11 cellular contexts compared by ENCODE assay signal in genomic region chr20:57400262-57400701, GRCh38. TPM values are rescaled to one million over a fixed set of nuclear protein-coding genes. Genes with fewer than 3 reads are reported as not detected.
A peak's percentile ranks its signal among the peaks of the same experiment; 100 is the strongest.
DNase-seq lines count a peak whose midpoint lies in the region; ATAC-seq and TF ChIP-seq lines count a peak whose summit lies in the region.
"Had no signal": no experiment of that assay in that cellular context is flagged by ENCODE, and none has a peak within 500 bp of the region (broad histone marks: within the 10 kb centered on the region; RNA-seq: fewer than 3 reads in every experiment).

No MANE protein-coding gene starts in this region.

- H3K9ac ChIP-seq in Karpas-422 (ENCODE audit: low read length): peak overlapping the region; percentile 99

- peaks cover 15% of the 10 kb centered on the region for H3K79me2 ChIP-seq in Karpas-422 (ENCODE audit: low read length)

- peak overlapping the region; percentile 95 for H3K4me2 ChIP-seq in Karpas-422 (ENCODE audit: low read depth, low read length, poor library complexity, severe bottlenecking)

- DNase-seq in G401 (ENCODE audit: low spot score) (peak; percentile 31), Karpas-422 (peak; percentile 90), psoas muscle (peak; percentile 14 to 58), foreskin fibroblast (no peak)
- no peak for DNase-seq in effector memory CD4-positive, alpha-beta T cell
- DNase-seq in stimulated activated CD4-positive, alpha-beta T cell treated with anti-CD3 and anti-CD28 coated beads, Interleukin-1b, Interleukin-23, amount 100 ng/mL, for 48 hours: no peak
- DNase-seq: MG63, T-helper 9 cell had no signal

- TF ChIP-seq CTCF in psoas muscle (IDR thresholded peaks at IDR 0.05) (no peak), foreskin fibroblast (IDR thresholded peaks at IDR 0.05; ENCODE audit: low read depth, low read length) (no peak)

- H3K9me3 ChIP-seq in Karpas-422 (ENCODE audit: low read length) (no peaks in the 10 kb centered on the region), psoas muscle (no peaks in the 10 kb centered on the region)
- H3K9me3 ChIP-seq in effector memory CD4-positive, alpha-beta T cell (ENCODE audit: control insufficient read depth, low read length): no peaks in the 10 kb centered on the region
- H3K9me3 ChIP-seq: MG63, stomach had no signal

- H3K27me3 ChIP-seq in Karpas-422 (ENCODE audit: low read length): no peaks in the 10 kb centered on the region
- no peaks in the 10 kb centered on the region for H3K27me3 ChIP-seq in effector memory CD4-positive, alpha-beta T cell (replicated peaks; ENCODE audit: control insufficient read depth, insufficient read depth, low read length, poor library complexity, severe bottlenecking)
- H3K27me3 ChIP-seq in psoas muscle (ENCODE audit: insufficient read depth in 3 of 3, low read length in 2 of 3): no peaks in the 10 kb centered on the region
- H3K27me3 ChIP-seq: MG63, stomach had no signal

- peaks cover 72% of the 10 kb centered on the region for H4K20me1 ChIP-seq in Karpas-422 (ENCODE audit: insufficient read depth, low read depth, low read length)

- no peak overlapping the region for H2AFZ ChIP-seq in Karpas-422 (ENCODE audit: low read length)

- WGBS in psoas muscle, 3 donors: 35 to 69% (median 45%) methylated on average over 11 of the region's 11 CpGs

- intact Hi-C loops in psoas muscle (cut with DNase I): no loop called here

- H3K9me2 ChIP-seq in Karpas-422 (replicated peaks; ENCODE audit: insufficient read depth, low read length): no peaks in the 10 kb centered on the region

- H3K4me1 ChIP-seq in Karpas-422 (ENCODE audit: low read length) (peaks cover 87% of the 10 kb centered on the region), psoas muscle (peaks cover 91% of the 10 kb centered on the region)
- H3K4me1 ChIP-seq in effector memory CD4-positive, alpha-beta T cell (ENCODE audit: control insufficient read depth, insufficient read depth, low read length, poor library complexity, severe bottlenecking): peaks cover 77% of the 10 kb centered on the region

- H3K4me3 ChIP-seq in Karpas-422 (ENCODE audit: low read length): peak overlapping the region; percentile 99
- H3K4me3 ChIP-seq in effector memory CD4-positive, alpha-beta T cell (ENCODE audit: insufficient read depth, low read depth, low read length, poor library complexity, severe bottlenecking): peak overlapping the region; percentile 39
- H3K4me3 ChIP-seq in psoas muscle: peak overlapping the region; percentile 77
- no peak overlapping the region for H3K4me3 ChIP-seq in foreskin fibroblast (ENCODE audit: low read depth in 1 of 2, low read length in 2 of 2)
- H3K4me3 ChIP-seq: MG63 had no signal

- H3K36me3 ChIP-seq in Karpas-422 (ENCODE audit: insufficient read depth, low read length) (peaks cover 60% of the 10 kb centered on the region), psoas muscle (ENCODE audit: insufficient read depth in 1 of 2, low read depth in 1 of 2) (peaks cover 4 to 59% of the 10 kb centered on the region in 2 donors)
- H3K36me3 ChIP-seq in effector memory CD4-positive, alpha-beta T cell (ENCODE audit: control insufficient read depth, insufficient read depth, low read length): peaks cover 76% of the 10 kb centered on the region

- in situ Hi-C loops in G401 (cut with HindIII; ENCODE audit: low sequenced_read_pairs): no loop called here

- peak overlapping the region; percentile 98 for H3K27ac ChIP-seq in Karpas-422 (ENCODE audit: low read length)
- H3K27ac ChIP-seq in effector memory CD4-positive, alpha-beta T cell (ENCODE audit: insufficient read depth, low read length, poor library complexity, severe bottlenecking): peak overlapping the region; percentile 90
- peak overlapping the region; percentile 92 for H3K27ac ChIP-seq in psoas muscle

- ATAC-seq in psoas muscle (peak in 1 of 4 donors; percentile 12), GM21619 (IDR thresholded peaks at IDR 0.05; ENCODE audit: unreplicated experiment) (no peak), HG03135 (IDR thresholded peaks at IDR 0.05; ENCODE audit: unreplicated experiment) (no peak)

RNA-seq across cellular contexts. Expression of gene RBM38, which starts 9.1 kb away (rescaled TPM):
- 74.9 and 101 TPM in 2 replicates for total RNA-seq in G401 (2014; rRNA removed; shearing (Covaris generic))
- 261 and 436 TPM in 2 replicates for total RNA-seq in Karpas-422 (2014; rRNA removed; shearing (Covaris generic); ENCODE audit: low replicate concordance)
- total RNA-seq in psoas muscle: 100 to 1,000 TPM in 2 of 4 donors, 10 to 100 TPM in 2; 73.2 to 202 (median 93.0) TPM
- polyA plus RNA-seq in psoas muscle: 100 to 1,000 TPM; 135 to 308 (median 144) TPM

RNA-seq across cellular contexts. Expression of gene RAE1, which starts 49.2 kb away (rescaled TPM):
- 77.4 and 81.3 TPM in 2 replicates for total RNA-seq in G401 (2014; rRNA removed; shearing (Covaris generic))
- 19.0 and 59.6 TPM in 2 replicates for total RNA-seq in Karpas-422 (2014; rRNA removed; shearing (Covaris generic); ENCODE audit: low replicate concordance)
- 10 to 100 TPM in 3 of 4 donors, 1 to 10 TPM in 1; 9.1 to 17.3 (median 14.4) TPM for total RNA-seq in psoas muscle
- polyA plus RNA-seq in psoas muscle: 10 to 100 TPM; 13.9 to 23.6 (median 18.9) TPM

Comparison
In these comparisons a context has a peak if more than half of its experiments do, and no peak if none do; other contexts are left out.
1. DNase-seq: peak in G401 (single experiment), Karpas-422 (single experiment) and psoas muscle (2 of 2); none in effector memory CD4-positive, alpha-beta T cell (0 of 3), stimulated activated CD4-positive, alpha-beta T cell treated with anti-CD3 and anti-CD28 coated beads, Interleukin-1b, Interleukin-23, amount 100 ng/mL, for 48 hours (single experiment) and foreskin fibroblast (0 of 2).
2. H3K4me3 ChIP-seq: peak in Karpas-422 (single experiment), effector memory CD4-positive, alpha-beta T cell (single experiment) and psoas muscle (single experiment); none in foreskin fibroblast (0 of 2).
3. Peak in every context shown above with its lines, with median percentiles within 50 percentile points of each other: H3K27ac ChIP-seq.